In the genomic region with DNA sequence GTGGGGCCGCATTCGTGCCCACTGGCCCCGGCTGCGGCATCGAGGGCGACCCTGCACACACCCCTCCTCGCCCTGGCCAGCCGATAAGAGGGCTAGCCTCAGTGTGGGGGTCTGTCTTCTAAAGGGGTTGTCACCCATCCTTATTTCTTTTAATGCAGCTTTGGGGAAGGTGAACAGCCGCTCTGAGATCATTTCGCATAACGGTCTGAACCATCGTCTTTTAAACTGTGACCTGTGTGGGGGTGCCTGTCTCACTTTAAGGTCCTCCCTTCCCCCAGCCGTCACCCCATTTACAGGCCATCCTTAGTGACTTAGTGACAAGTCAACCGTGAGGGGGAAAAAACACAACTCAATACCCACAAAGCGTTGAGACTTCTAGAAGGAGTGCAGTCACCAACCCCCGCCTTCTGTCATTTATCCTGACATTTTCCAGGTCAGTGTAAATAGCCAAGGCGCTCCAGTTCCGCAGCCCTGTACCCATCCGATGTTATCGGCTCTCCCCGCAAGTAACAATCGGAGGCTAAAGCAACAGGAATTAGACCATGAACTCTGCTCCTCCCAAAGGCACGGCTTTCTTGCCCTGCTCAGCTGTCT, we compare ENCODE assay signal across 8 cellular contexts. TPM values are rescaled to one million over a fixed set of nuclear protein-coding genes. Genes with fewer than 3 reads are reported as not detected.
A peak's percentile ranks its signal among the peaks of the same experiment; 100 is the strongest.
DNase-seq lines count a peak whose midpoint lies in the region; ATAC-seq and TF ChIP-seq lines count a peak whose summit lies in the region.

No MANE protein-coding gene starts in this region.

- H3K4me1 ChIP-seq in OCI-LY3 (ENCODE audit: low read length) = peaks cover 38% of the 10 kb centered on the region
- H3K4me1 ChIP-seq in lung (ENCODE audit: control insufficient read depth in 2 of 2, insufficient read depth in 2 of 2, low read length in 2 of 2) = peaks cover 0 to 7% of the 10 kb centered on the region in 2 donors

- peaks cover 5% of the 10 kb centered on the region; the same call in 1 of the 2 replicates for H3K27me3 ChIP-seq in OCI-LY3 (ENCODE audit: low read depth, low read length)
- no peaks in the 10 kb centered on the region for H3K27me3 ChIP-seq in dorsolateral prefrontal cortex
- H3K27me3 ChIP-seq in lung (ENCODE audit: control insufficient read depth, insufficient read depth) = no peaks in the 10 kb centered on the region

- peak overlapping the region; percentile 96 for H3K9ac ChIP-seq in OCI-LY3 (ENCODE audit: low read length)

- H3K4me2 ChIP-seq in OCI-LY3 (ENCODE audit: low read length) = peak overlapping the region; percentile 83

- WGBS in lung, 2 donors = 3 to 5% methylated on average over 22 to 23 of the region's 23 CpGs

- TF ChIP-seq CTCF in OCI-LY3 (IDR thresholded peaks at IDR 0.05; ENCODE audit: low read depth, low read length) = no peak
- TF ChIP-seq CTCF in dorsolateral prefrontal cortex (IDR thresholded peaks at IDR 0.05 in 54 of 56, conservative IDR thresholded peaks at IDR 0.05 in 2 of 56; ENCODE audit: low read depth in 1 of 56, partially characterized antibody in 56 of 56) = peak in 1 of 56 donors; percentile 18
- TF ChIP-seq CTCF in lung (IDR thresholded peaks at IDR 0.05; ENCODE audit: control extremely low read depth, extremely low read depth) = no peak

- peaks cover 42% of the 10 kb centered on the region for H3K79me2 ChIP-seq in OCI-LY3 (ENCODE audit: low read length)

- peak overlapping the region; percentile 96 for H3K4me3 ChIP-seq in OCI-LY3 (ENCODE audit: low read length)
- peak overlapping the region; percentile 45 to 96 (median 82) for H3K4me3 ChIP-seq in dorsolateral prefrontal cortex
- H3K4me3 ChIP-seq in lung = peak overlapping the region; percentile 89

- peak overlapping the region; percentile 86; the same call in 1 of the 2 replicates for H2AFZ ChIP-seq in OCI-LY3 (ENCODE audit: low read depth, low read length)

- no peaks in the 10 kb centered on the region for H4K20me1 ChIP-seq in OCI-LY3 (ENCODE audit: insufficient read depth, low read length)

- H3K27ac ChIP-seq in OCI-LY3 (ENCODE audit: low read length) (peak overlapping the region; percentile 22; the same call in 1 of the 2 replicates), dorsolateral prefrontal cortex (peak overlapping the region; percentile 66 to 98 (median 94)), lung (ENCODE audit: low read depth in 1 of 2, low read length in 1 of 2) (peak overlapping the region; percentile 72 to 100), temporal lobe (ENCODE audit: low read depth, low read length) (peak overlapping the region; percentile 89)

- ATAC-seq in HG02759 (IDR thresholded peaks at IDR 0.05; ENCODE audit: unreplicated experiment) (peak; percentile 7), lung (ENCODE audit: insufficient read depth, low FRiP score) (no peak)

- H3K9me3 ChIP-seq in OCI-LY3 (ENCODE audit: insufficient read depth, low read length) (peaks cover 3% of the 10 kb centered on the region; the same call in 1 of the 2 replicates), lung (ENCODE audit: control insufficient read depth in 2 of 2, insufficient read depth in 1 of 2, low read length in 1 of 2) (no peaks in the 10 kb centered on the region)

- DNase-seq in activated CD8-positive, alpha-beta memory T cell treated with anti-CD3 and anti-CD28 coated beads for 24 hours = peak; percentile 57
- DNase-seq in activated CD8-positive, alpha-beta memory T cell treated with anti-CD3 and anti-CD28 coated beads, Interleukin-2, amount 50 U/mL, for 48 hours = no peak
- DNase-seq in dorsolateral prefrontal cortex (peak in 5 of 10 donors; percentile 35 to 48 (median 39)), lung (ENCODE audit: low spot score) (no peak), MV-4-11 (lab: John Stamatoyannopoulos, UW) (no peak)

- intact Hi-C loops in dorsolateral prefrontal cortex (cut with DNase I) = loop anchor here (2.0 to 5.0 kb wide), 7 partner anchors 45 to 366 kb away; partner anchors contain the start of genes AMN1 (in 1 of the 2), RESF1 (in 1 of the 2) and SINHCAF (in 1 of the 2)

- H3K36me3 ChIP-seq in OCI-LY3 (replicated peaks; ENCODE audit: low read depth, low read length) (peaks cover 18% of the 10 kb centered on the region), lung (ENCODE audit: control insufficient read depth in 2 of 2, insufficient read depth in 2 of 2, low read length in 2 of 2) (no peaks in the 10 kb centered on the region)

RNA-seq across cellular contexts. Expression of gene DENND5B, which starts 0.5 kb away (rescaled TPM):
- total RNA-seq in dorsolateral prefrontal cortex (10 to 100 TPM; 30.3 to 85.1 (median 60.2) TPM), lung (10 to 100 TPM in 1 of 2 donors, 1 to 10 TPM in 1; 5.5 to 15.7 TPM), temporal lobe (41.6 TPM)
- polyA plus RNA-seq in lung = 1 to 10 TPM; 1.2 to 1.8 TPM

Comparison
In these comparisons a context has a peak if more than half of its experiments do, and no peak if none do; other contexts are left out.
1. H3K27ac ChIP-seq: peak in every context shown above with its lines; median percentile 94 in dorsolateral prefrontal cortex; 89 in temporal lobe; 86 in lung; 22 in OCI-LY3.